Comparison of ENCODE assay signal across 10 cellular contexts in the genomic region with DNA sequence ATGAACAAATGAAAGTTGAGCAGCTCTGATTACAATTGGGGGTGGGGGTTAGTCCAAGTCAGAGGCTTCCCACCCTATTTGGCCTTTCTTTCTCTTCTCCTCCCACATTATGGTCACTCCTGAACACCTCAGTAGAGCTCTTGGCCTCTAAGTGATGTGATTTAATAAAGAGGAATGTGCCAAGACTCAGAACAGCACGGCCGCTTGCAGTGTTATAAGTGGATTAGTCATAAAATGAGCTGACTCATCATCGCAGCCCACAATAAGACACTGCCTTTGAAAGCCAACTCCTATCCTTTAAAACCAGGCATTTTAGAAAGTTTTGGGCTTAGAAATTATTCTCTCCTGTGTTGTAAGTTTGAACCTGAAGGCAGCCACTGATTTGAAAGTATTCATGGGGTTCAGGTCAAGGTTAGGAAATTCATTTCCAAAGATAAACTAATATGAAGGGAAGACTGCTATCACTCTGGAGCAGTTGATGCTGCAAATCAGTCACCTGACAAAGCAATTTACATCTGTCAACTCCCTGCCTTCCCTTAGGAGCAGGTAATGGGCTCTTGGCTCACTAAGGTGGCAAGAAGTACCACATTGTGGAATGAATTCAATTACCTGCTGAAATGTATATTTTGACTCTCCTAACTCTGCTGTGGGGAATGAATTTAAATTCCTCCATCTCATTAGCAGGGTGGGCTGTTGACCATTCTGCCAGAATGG.
A peak's percentile ranks its signal among the peaks of the same experiment; 100 is the strongest.
DNase-seq lines count a peak whose midpoint lies in the region; ATAC-seq and TF ChIP-seq lines count a peak whose summit lies in the region.
"Had no signal": no experiment of that assay in that cellular context is flagged by ENCODE, and none has a peak within 500 bp of the region (broad histone marks: within the 10 kb centered on the region; RNA-seq: fewer than 3 reads in every experiment).

No MANE protein-coding gene starts in this region.

- peak overlapping the region; percentile 88 for H3K27ac Mint-ChIP-seq in nephron progenitor cell
- H3K27ac Mint-ChIP-seq in activated T-helper 1 cell treated with anti-CD3 and anti-CD28 coated beads, Interleukin-12 subunit alpha, Interleukin-12 subunit beta, Interleukin-2, Interleukin-4 antibody, amounts not matched to agents 30 ng/mL and 10 ng/mL and 1 ng/mL, durations not matched to agents 14 hours and 24 hours and 36 hours = no peak overlapping the region
- H3K27ac Mint-ChIP-seq: memory B cell had no signal

- ATAC-seq in GM18519 (IDR thresholded peaks at IDR 0.05; ENCODE audit: low FRiP score, unreplicated experiment) = no peak

- DNase-seq in DMS53 treated with DMSO at 0.1 percent for 48 hours (lab: John Stamatoyannopoulos, UW; ENCODE audit: unreplicated experiment) = peak; percentile 47
- DNase-seq in NCI-H226 = peak; percentile 31
- peak; percentile 22 for DNase-seq in epidermal melanocyte (ENCODE audit: insufficient read length, low spot score)
- no peak for DNase-seq in nephron progenitor cell
- no peak for DNase-seq in NCI-H146 (lab: John Stamatoyannopoulos, UW)
- DNase-seq in Karpas-422 = no peak
- DNase-seq in activated T-helper 1 cell treated with anti-CD3 and anti-CD28 coated beads, Interleukin-12 subunit alpha, Interleukin-12 subunit beta, Interleukin-2, Interleukin-4 antibody, amounts not matched to agents 30 ng/mL and 10 ng/mL and 1 ng/mL, durations not matched to agents 14 hours and 24 hours and 36 hours (ENCODE audit: low spot score) = no peak
- DNase-seq: GF-D8 had no signal

- H3K36me3 ChIP-seq in Karpas-422 (ENCODE audit: insufficient read depth, low read length) = no peaks in the 10 kb centered on the region

- no peaks in the 10 kb centered on the region for H3K79me2 ChIP-seq in Karpas-422 (ENCODE audit: low read length)

- H3K4me3 ChIP-seq in Karpas-422 (ENCODE audit: low read length) = no peak overlapping the region

- no peak overlapping the region for H3K27ac ChIP-seq in Karpas-422 (ENCODE audit: low read length)

- H3K9ac ChIP-seq in Karpas-422 (ENCODE audit: low read length) = no peak overlapping the region

- no peak overlapping the region for H3K4me2 ChIP-seq in Karpas-422 (ENCODE audit: low read depth, low read length, poor library complexity, severe bottlenecking)

- no peaks in the 10 kb centered on the region for H3K27me3 ChIP-seq in Karpas-422 (ENCODE audit: low read length)

- H4K20me1 ChIP-seq in Karpas-422 (ENCODE audit: insufficient read depth, low read depth, low read length) = no peaks in the 10 kb centered on the region

- peaks cover 31% of the 10 kb centered on the region for H3K9me3 Mint-ChIP-seq in nephron progenitor cell
- peaks cover 12% of the 10 kb centered on the region for H3K9me3 Mint-ChIP-seq in activated T-helper 1 cell treated with anti-CD3 and anti-CD28 coated beads, Interleukin-12 subunit alpha, Interleukin-12 subunit beta, Interleukin-2, Interleukin-4 antibody, amounts not matched to agents 30 ng/mL and 10 ng/mL and 1 ng/mL, durations not matched to agents 14 hours and 24 hours and 36 hours

- peaks cover 21% of the 10 kb centered on the region for H3K4me1 Mint-ChIP-seq in nephron progenitor cell
- H3K4me1 Mint-ChIP-seq in activated T-helper 1 cell treated with anti-CD3 and anti-CD28 coated beads, Interleukin-12 subunit alpha, Interleukin-12 subunit beta, Interleukin-2, Interleukin-4 antibody, amounts not matched to agents 30 ng/mL and 10 ng/mL and 1 ng/mL, durations not matched to agents 14 hours and 24 hours and 36 hours (ENCODE audit: low read depth) = no peaks in the 10 kb centered on the region
- H3K4me1 Mint-ChIP-seq: memory B cell had no signal

- no peaks in the 10 kb centered on the region for H3K4me1 ChIP-seq in Karpas-422 (ENCODE audit: low read length)

- H3K4me3 Mint-ChIP-seq in nephron progenitor cell = no peak overlapping the region
- H3K4me3 Mint-ChIP-seq in activated T-helper 1 cell treated with anti-CD3 and anti-CD28 coated beads, Interleukin-12 subunit alpha, Interleukin-12 subunit beta, Interleukin-2, Interleukin-4 antibody, amounts not matched to agents 30 ng/mL and 10 ng/mL and 1 ng/mL, durations not matched to agents 14 hours and 24 hours and 36 hours = no peak overlapping the region
- H3K4me3 Mint-ChIP-seq: memory B cell had no signal

- intact Hi-C loops in activated T-helper 1 cell treated with anti-CD3 and anti-CD28 coated beads, Interleukin-12 subunit alpha, Interleukin-12 subunit beta, Interleukin-2, Interleukin-4 antibody, amounts not matched to agents 30 ng/mL and 10 ng/mL and 1 ng/mL, durations not matched to agents 14 hours and 24 hours and 36 hours (cut with micrococcal nuclease) = no loop called here

- no peak overlapping the region for H2AFZ ChIP-seq in Karpas-422 (ENCODE audit: low read length)

- no peak for TF ChIP-seq CTCF in nephron progenitor cell (IDR thresholded peaks at IDR 0.05)

- H3K27me3 Mint-ChIP-seq in nephron progenitor cell (ENCODE audit: low read depth, poor library complexity) = peaks cover 2% of the 10 kb centered on the region
- H3K27me3 Mint-ChIP-seq in activated T-helper 1 cell treated with anti-CD3 and anti-CD28 coated beads, Interleukin-12 subunit alpha, Interleukin-12 subunit beta, Interleukin-2, Interleukin-4 antibody, amounts not matched to agents 30 ng/mL and 10 ng/mL and 1 ng/mL, durations not matched to agents 14 hours and 24 hours and 36 hours (ENCODE audit: insufficient read depth) = no peaks in the 10 kb centered on the region
- H3K27me3 Mint-ChIP-seq: memory B cell had no signal

- H3K36me3 Mint-ChIP-seq in nephron progenitor cell (ENCODE audit: low read depth) = peaks cover 21% of the 10 kb centered on the region
- no peaks in the 10 kb centered on the region for H3K36me3 Mint-ChIP-seq in activated T-helper 1 cell treated with anti-CD3 and anti-CD28 coated beads, Interleukin-12 subunit alpha, Interleukin-12 subunit beta, Interleukin-2, Interleukin-4 antibody, amounts not matched to agents 30 ng/mL and 10 ng/mL and 1 ng/mL, durations not matched to agents 14 hours and 24 hours and 36 hours (ENCODE audit: low read depth)
- H3K36me3 Mint-ChIP-seq: memory B cell had no signal

- H3K9me2 ChIP-seq in Karpas-422 (replicated peaks; ENCODE audit: insufficient read depth, low read length) = no peaks in the 10 kb centered on the region

- no peaks in the 10 kb centered on the region for H3K9me3 ChIP-seq in Karpas-422 (ENCODE audit: low read length)

Comparison
In these comparisons a context has a peak if more than half of its experiments do, and no peak if none do; other contexts are left out.
1. DNase-seq: peak in DMS53 treated with DMSO at 0.1 percent for 48 hours (single experiment), NCI-H226 (single experiment) and epidermal melanocyte (single experiment); none in nephron progenitor cell (single experiment), NCI-H146 (single experiment), Karpas-422 (single experiment) and activated T-helper 1 cell treated with anti-CD3 and anti-CD28 coated beads, Interleukin-12 subunit alpha, Interleukin-12 subunit beta, Interleukin-2, Interleukin-4 antibody, amounts not matched to agents 30 ng/mL and 10 ng/mL and 1 ng/mL, durations not matched to agents 14 hours and 24 hours and 36 hours (single experiment).